In genomic region chr1:160830321-160831153, GRCh38 we compare ENCODE assay signal across 8 cellular contexts. TPM values are rescaled to one million over a fixed set of nuclear protein-coding genes. Genes with fewer than 3 reads are reported as not detected.
DNase-seq lines count a peak whose midpoint lies in the region; ATAC-seq and TF ChIP-seq lines count a peak whose summit lies in the region.

No MANE protein-coding gene starts in this region.

- intact Hi-C loops in left ventricle myocardium superior (cut with micrococcal nuclease): loop anchor here (10.0 kb wide), 1 partner anchor 124 kb away; the partner anchor contains the start of gene ITLN2

- peak; percentile 65 for ATAC-seq in HG03442 (IDR thresholded peaks at IDR 0.05; ENCODE audit: unreplicated experiment)
- peak; percentile 85 for ATAC-seq in SK-N-SH treated with all-trans-retinoic acid at 6 μM for 48 hours
- ATAC-seq in left ventricle myocardium superior: peak; percentile 33

- DNase-seq in DMS53 (lab: John Stamatoyannopoulos, UW) (peak; percentile 94), left ventricle myocardium superior (peak; percentile 67), epidermal melanocyte (ENCODE audit: insufficient read length, low spot score) (no peak), putamen (ENCODE audit: low spot score) (no peak)
- DNase-seq in activated naive CD4-positive, alpha-beta T cell treated with Interleukin-2 at 50 U/mL for 16 hours: peak; percentile 80
- DNase-seq in stimulated activated CD4-positive, alpha-beta T cell treated with anti-CD3 and anti-CD28 coated beads, Interleukin-15, amount 100 ng/mL, for 1 hour (ENCODE audit: low read depth in 1 of 2, low spot score in 1 of 2): peak; percentile 57 to 64

TF ChIP-seq in SK-N-SH treated with all-trans-retinoic acid at 6 μM for 48 hours, 23 proteins besides CTCF, POLR2A, EP300 and RAD21:
- TF ChIP-seq, protein P1, sequence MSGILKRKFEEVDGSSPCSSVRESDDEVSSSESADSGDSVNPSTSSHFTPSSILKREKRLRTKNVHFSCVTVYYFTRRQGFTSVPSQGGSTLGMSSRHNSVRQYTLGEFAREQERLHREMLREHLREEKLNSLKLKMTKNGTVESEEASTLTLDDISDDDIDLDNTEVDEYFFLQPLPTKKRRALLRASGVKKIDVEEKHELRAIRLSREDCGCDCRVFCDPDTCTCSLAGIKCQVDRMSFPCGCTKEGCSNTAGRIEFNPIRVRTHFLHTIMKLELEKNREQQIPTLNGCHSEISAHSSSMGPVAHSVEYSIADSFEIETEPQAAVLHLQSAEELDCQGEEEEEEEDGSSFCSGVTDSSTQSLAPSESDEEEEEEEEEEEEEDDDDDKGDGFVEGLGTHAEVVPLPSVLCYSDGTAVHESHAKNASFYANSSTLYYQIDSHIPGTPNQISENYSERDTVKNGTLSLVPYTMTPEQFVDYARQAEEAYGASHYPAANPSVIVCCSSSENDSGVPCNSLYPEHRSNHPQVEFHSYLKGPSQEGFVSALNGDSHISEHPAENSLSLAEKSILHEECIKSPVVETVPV (CRISPR knock-in tag; IDR thresholded peaks at IDR 0.05): no peak
- TF ChIP-seq ZNF70 (CRISPR knock-in tag; IDR thresholded peaks at IDR 0.05) (no peak), ESRRG (CRISPR knock-in tag; IDR thresholded peaks at IDR 0.05) (no peak), ZFP3 (CRISPR knock-in tag; IDR thresholded peaks at IDR 0.05) (no peak), ISL1 (CRISPR knock-in tag; IDR thresholded peaks at IDR 0.05) (no peak), ARNTL (CRISPR knock-in tag; IDR thresholded peaks at IDR 0.05; ENCODE audit: borderline replicate concordance, low read depth) (no peak), ZNF565 (CRISPR knock-in tag; conservative IDR thresholded peaks at IDR 0.05; ENCODE audit: low read depth) (no peak), BACH2 (CRISPR knock-in tag; IDR thresholded peaks at IDR 0.05; ENCODE audit: borderline replicate concordance) (no peak), CSDC2 (CRISPR knock-in tag; IDR thresholded peaks at IDR 0.05) (no peak), RARB (CRISPR knock-in tag; IDR thresholded peaks at IDR 0.05) (no peak), TCF4 (CRISPR knock-in tag; IDR thresholded peaks at IDR 0.05; ENCODE audit: borderline replicate concordance) (no peak), TSHZ2 (CRISPR knock-in tag; IDR thresholded peaks at IDR 0.05) (no peak), TOX (CRISPR knock-in tag; IDR thresholded peaks at IDR 0.05; ENCODE audit: borderline replicate concordance) (no peak), GLIS3 (CRISPR knock-in tag; IDR thresholded peaks at IDR 0.05) (no peak), SNAI2 (CRISPR knock-in tag; IDR thresholded peaks at IDR 0.05) (no peak), PPARA (CRISPR knock-in tag; IDR thresholded peaks at IDR 0.05; ENCODE audit: borderline replicate concordance) (no peak), ZFP30 (CRISPR knock-in tag; IDR thresholded peaks at IDR 0.05) (no peak), POU6F1 (CRISPR knock-in tag; IDR thresholded peaks at IDR 0.05; ENCODE audit: borderline replicate concordance, low read depth) (no peak)
- TF ChIP-seq, protein P2, sequence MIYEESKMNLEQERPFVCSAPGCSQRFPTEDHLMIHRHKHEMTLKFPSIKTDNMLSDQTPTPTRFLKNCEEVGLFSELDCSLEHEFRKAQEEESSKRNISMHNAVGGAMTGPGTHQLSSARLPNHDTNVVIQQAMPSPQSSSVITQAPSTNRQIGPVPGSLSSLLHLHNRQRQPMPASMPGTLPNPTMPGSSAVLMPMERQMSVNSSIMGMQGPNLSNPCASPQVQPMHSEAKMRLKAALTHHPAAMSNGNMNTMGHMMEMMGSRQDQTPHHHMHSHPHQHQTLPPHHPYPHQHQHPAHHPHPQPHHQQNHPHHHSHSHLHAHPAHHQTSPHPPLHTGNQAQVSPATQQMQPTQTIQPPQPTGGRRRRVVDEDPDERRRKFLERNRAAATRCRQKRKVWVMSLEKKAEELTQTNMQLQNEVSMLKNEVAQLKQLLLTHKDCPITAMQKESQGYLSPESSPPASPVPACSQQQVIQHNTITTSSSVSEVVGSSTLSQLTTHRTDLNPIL (CRISPR knock-in tag; IDR thresholded peaks at IDR 0.05; ENCODE audit: low read depth): no peak
- TF ChIP-seq, protein P3, sequence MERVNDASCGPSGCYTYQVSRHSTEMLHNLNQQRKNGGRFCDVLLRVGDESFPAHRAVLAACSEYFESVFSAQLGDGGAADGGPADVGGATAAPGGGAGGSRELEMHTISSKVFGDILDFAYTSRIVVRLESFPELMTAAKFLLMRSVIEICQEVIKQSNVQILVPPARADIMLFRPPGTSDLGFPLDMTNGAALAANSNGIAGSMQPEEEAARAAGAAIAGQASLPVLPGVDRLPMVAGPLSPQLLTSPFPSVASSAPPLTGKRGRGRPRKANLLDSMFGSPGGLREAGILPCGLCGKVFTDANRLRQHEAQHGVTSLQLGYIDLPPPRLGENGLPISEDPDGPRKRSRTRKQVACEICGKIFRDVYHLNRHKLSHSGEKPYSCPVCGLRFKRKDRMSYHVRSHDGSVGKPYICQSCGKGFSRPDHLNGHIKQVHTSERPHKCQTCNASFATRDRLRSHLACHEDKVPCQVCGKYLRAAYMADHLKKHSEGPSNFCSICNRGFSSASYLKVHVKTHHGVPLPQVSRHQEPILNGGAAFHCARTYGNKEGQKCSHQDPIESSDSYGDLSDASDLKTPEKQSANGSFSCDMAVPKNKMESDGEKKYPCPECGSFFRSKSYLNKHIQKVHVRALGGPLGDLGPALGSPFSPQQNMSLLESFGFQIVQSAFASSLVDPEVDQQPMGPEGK (CRISPR knock-in tag; IDR thresholded peaks at IDR 0.05; ENCODE audit: borderline replicate concordance): no peak

RNA-seq across cellular contexts. Expression of gene CD244, which starts 32.1 kb away (rescaled TPM):
- total RNA-seq in left ventricle myocardium superior: 0.27 TPM

RNA-seq across cellular contexts. Expression of gene LY9, which starts 34.6 kb away (rescaled TPM):
- not detected for total RNA-seq in left ventricle myocardium superior

RNA-seq across cellular contexts. Expression of gene ITLN1, which starts 54.4 kb away (rescaled TPM):
- 65.8 TPM for total RNA-seq in left ventricle myocardium superior

Comparison
In these comparisons a context has a peak if more than half of its experiments do, and no peak if none do; other contexts are left out.
1. DNase-seq: peak in DMS53 (single experiment), activated naive CD4-positive, alpha-beta T cell treated with Interleukin-2 at 50 U/mL for 16 hours (single experiment), left ventricle myocardium superior (single experiment) and stimulated activated CD4-positive, alpha-beta T cell treated with anti-CD3 and anti-CD28 coated beads, Interleukin-15, amount 100 ng/mL, for 1 hour (2 of 2); none in epidermal melanocyte (single experiment) and putamen (single experiment).
2. ATAC-seq: peak in every context shown above with its lines; median percentile 85 in SK-N-SH treated with all-trans-retinoic acid at 6 μM for 48 hours; 65 in HG03442; 33 in left ventricle myocardium superior.